11 cellular contexts compared by ENCODE assay signal in genomic region chr3:58521002-58521670, GRCh38. TPM values are rescaled to one million over a fixed set of nuclear protein-coding genes. Genes with fewer than 3 reads are reported as not detected.
DNase-seq lines count a peak whose midpoint lies in the region; ATAC-seq, FAIRE-seq and TF ChIP-seq lines count a peak whose summit lies in the region.
"Had no signal": no experiment of that assay in that cellular context is flagged by ENCODE, and none has a peak within 500 bp of the region (broad histone marks: within the 10 kb centered on the region; RNA-seq: fewer than 3 reads in every experiment).

No MANE protein-coding gene starts in this region.

- H3K79me2 ChIP-seq in MM.1S (ENCODE audit: low read length), result no peaks in the 10 kb centered on the region

- FAIRE-seq in bronchial epithelial cell (lab: Jason Lieb, UNC), result peak; percentile 94

- intact Hi-C loops in sciatic nerve (cut with DNase I), result no loop called here

- H3K4me3 ChIP-seq in MM.1S (ENCODE audit: low read length), result no peak overlapping the region
- no peak overlapping the region for H3K4me3 ChIP-seq in bronchial epithelial cell (ENCODE audit: low read depth, low read length)

- no peaks in the 10 kb centered on the region for H3K27me3 ChIP-seq in MM.1S (replicated peaks; ENCODE audit: insufficient read depth, low read length)
- no peaks in the 10 kb centered on the region for H3K27me3 ChIP-seq in bronchial epithelial cell (ENCODE audit: control insufficient read depth, insufficient read depth, low read length)

- H3K36me3 ChIP-seq in MM.1S (replicated peaks; ENCODE audit: insufficient read depth, low read length), result no peaks in the 10 kb centered on the region
- H3K36me3 ChIP-seq in bronchial epithelial cell (ENCODE audit: control insufficient read depth, insufficient read depth, low read length), result no peaks in the 10 kb centered on the region

- no peaks in the 10 kb centered on the region for H3K4me1 ChIP-seq in MM.1S (ENCODE audit: low read length)

- H3K9me3 ChIP-seq in MM.1S (replicated peaks; ENCODE audit: insufficient read depth, low read length), result no peaks in the 10 kb centered on the region

- no peak overlapping the region for H3K9ac ChIP-seq in MM.1S (ENCODE audit: low read length)

- no peaks in the 10 kb centered on the region for H4K20me1 ChIP-seq in MM.1S (ENCODE audit: insufficient read depth, low read length)

- DNase-seq in NCI-H748 (lab: John Stamatoyannopoulos, UW; ENCODE audit: unreplicated experiment) (peak; percentile 44), NCI-H748 treated with DMSO at 0.1 percent for 48 hours (lab: John Stamatoyannopoulos, UW) (no peak), MM.1S (peak; percentile 12), bronchial epithelial cell (ENCODE audit: low read depth) (no peak), sciatic nerve (ENCODE audit: low spot score) (no peak), T-helper 9 cell (no peak), GM19240 (ENCODE audit: insufficient read length, low spot score) (no peak), NCI-H1930 (lab: John Stamatoyannopoulos, UW) (no peak)
- DNase-seq: activated T-cell treated with anti-CD3 and anti-CD28 coated beads, Interleukin-2, amount 50 U/mL, for 4 hours; midbrain had no signal

- H3F3A ChIP-seq in MM.1S (ENCODE audit: insufficient read depth, low read length), result no peaks in the 10 kb centered on the region

- H2AFZ ChIP-seq in MM.1S (ENCODE audit: low read length), result no peak overlapping the region

- H3K9me2 ChIP-seq in MM.1S (replicated peaks; ENCODE audit: insufficient read depth, low read length), result no peaks in the 10 kb centered on the region

- peak; percentile 38 for ATAC-seq in sciatic nerve
- ATAC-seq: activated T-cell treated with anti-CD3 and anti-CD28 coated beads, Interleukin-2, amount 50 U/mL, for 4 hours; Right ventricle myocardium inferior had no signal

- no peak overlapping the region for H3K27ac ChIP-seq in MM.1S (ENCODE audit: low read length)

- no peak overlapping the region for H3K4me2 ChIP-seq in MM.1S (ENCODE audit: low read depth, low read length)

- no peak for TF ChIP-seq CTCF in MM.1S (IDR thresholded peaks at IDR 0.05; ENCODE audit: low read length)
- no peak for TF ChIP-seq CTCF in bronchial epithelial cell (IDR thresholded peaks at IDR 0.05; ENCODE audit: insufficient read depth, low read length, severe bottlenecking)

RNA-seq across cellular contexts. Expression of gene ACOX2, which starts 15.9 kb away (rescaled TPM):
- 0.26 TPM in 1 of 2 replicates, not detected in the other for total RNA-seq in bronchial epithelial cell
- 31.0 TPM for total RNA-seq in sciatic nerve
- total RNA-seq: activated T-cell treated with anti-CD3 and anti-CD28 coated beads, Interleukin-2, amount 50 U/mL, for 4 hours had no signal

RNA-seq across cellular contexts. Expression of gene KCTD6, which starts 29.2 kb away (rescaled TPM):
- total RNA-seq in bronchial epithelial cell (3.9 and 5.0 TPM in 2 replicates), sciatic nerve (13.7 TPM)

RNA-seq across cellular contexts. Expression of gene FAM107A, which starts 56.1 kb away (rescaled TPM):
- total RNA-seq in bronchial epithelial cell, result not detected in 2 replicates
- total RNA-seq in sciatic nerve, result 38.3 TPM
- total RNA-seq: activated T-cell treated with anti-CD3 and anti-CD28 coated beads, Interleukin-2, amount 50 U/mL, for 4 hours had no signal

Comparison
In these comparisons a context has a peak if more than half of its experiments do, and no peak if none do; other contexts are left out.
1. DNase-seq: peak in NCI-H748 (single experiment) and MM.1S (single experiment); none in NCI-H748 treated with DMSO at 0.1 percent for 48 hours (single experiment), bronchial epithelial cell (single experiment), sciatic nerve (single experiment), T-helper 9 cell (single experiment), GM19240 (single experiment) and NCI-H1930 (0 of 2).
2. RNA of gene ACOX2, which starts 15.9 kb away (total RNA-seq): 31.0 TPM in sciatic nerve (single experiment); 0.26 TPM in bronchial epithelial cell; every median in the first group is over 10 times any median in the second.
3. RNA of gene FAM107A, which starts 56.1 kb away (total RNA-seq): 38.3 TPM in sciatic nerve (single experiment); not detected in bronchial epithelial cell; every median in the first group is over 10 times any median in the second.